ENCODE assay signal across 9 cellular contexts in genomic region chr20:9397928-9398327, GRCh38.
A peak's percentile ranks its signal among the peaks of the same experiment; 100 is the strongest.
DNase-seq lines count a peak whose midpoint lies in the region; ATAC-seq lines count a peak whose summit lies in the region.
"Had no signal": no experiment of that assay in that cellular context is flagged by ENCODE, and none has a peak within 500 bp of the region (broad histone marks: within the 10 kb centered on the region; RNA-seq: fewer than 3 reads in every experiment).

No MANE protein-coding gene starts in this region.

- ATAC-seq in GM18519 (IDR thresholded peaks at IDR 0.05; ENCODE audit: low FRiP score, unreplicated experiment) (peak; percentile 97), GM21786 (IDR thresholded peaks at IDR 0.05; ENCODE audit: unreplicated experiment) (peak; percentile 93), HG03558 (IDR thresholded peaks at IDR 0.05; ENCODE audit: extremely low read depth, unreplicated experiment) (peak; percentile 83), left lobe of liver (peak; percentile 51)
- ATAC-seq: K562 had no signal

- DNase-seq in left lobe of liver (ENCODE audit: low spot score) (no peak), DMS153 treated with DMSO at 0.1 percent for 48 hours (lab: John Stamatoyannopoulos, UW; ENCODE audit: unreplicated experiment) (no peak), NCI-H146 (lab: John Stamatoyannopoulos, UW) (no peak), T-helper 1 cell (no peak)
- no peak for DNase-seq in activated naive CD4-positive, alpha-beta T cell treated with Interleukin-2 at 50 U/mL for 16 hours
